Comparison of ENCODE assay signal across 22 cellular contexts in genomic region chr1:5906966-5907365, GRCh38.
"Had no signal": no experiment of that assay in that cellular context is flagged by ENCODE, and none has a peak within 500 bp of the region (broad histone marks: within the 10 kb centered on the region; RNA-seq: fewer than 3 reads in every experiment).

No MANE protein-coding gene starts in this region.

- H3K4me3 Mint-ChIP-seq: activated CD4-positive, alpha-beta T cell treated with anti-CD3 and anti-CD28 coated beads for 36 hours; activated T-cell treated with anti-CD3 and anti-CD28 coated beads, Interleukin-2, amount 50 U/mL, for 4 hours; activated T-helper 17 cell treated with anti-CD3 and anti-CD28 coated beads, Interleukin-2, amount 50 U/mL, for 72 hours; nephron had no signal

- H3K27me3 ChIP-seq: gastroesophageal sphincter, neutrophil, pancreas, sigmoid colon, suprapubic skin, tibial artery had no signal

- H3K9me3 ChIP-seq: gastroesophageal sphincter, neutrophil, pancreas, psoas muscle, sigmoid colon, suprapubic skin, tibial artery had no signal

- H3K4me1 ChIP-seq: gastroesophageal sphincter, pancreas, psoas muscle, sigmoid colon, suprapubic skin, tibial artery had no signal

- DNase-seq: activated CD4-positive, alpha-beta T cell treated with anti-CD3 and anti-CD28 coated beads for 36 hours; activated CD4-positive, CD25-positive, alpha-beta regulatory T cell; activated naive CD4-positive, alpha-beta T cell; activated T-cell treated with anti-CD3 and anti-CD28 coated beads, Interleukin-2, amount 50 U/mL, for 4 hours; effector memory CD4-positive, alpha-beta T cell; erythroblast; hippocampal formation; pancreas; psoas muscle; sigmoid colon; small intestine; stimulated activated CD4-positive, alpha-beta T cell treated with anti-CD3 and anti-CD28 coated beads, Interleukin-15, amount 100 ng/mL, for 24 hours; stimulated activated CD4-positive, alpha-beta T cell treated with anti-CD3 and anti-CD28 coated beads, Interleukin-2, amount 100 ng/mL, for 24 hours; stimulated activated naive CD4-positive, alpha-beta T cell had no signal

- H3K9me3 Mint-ChIP-seq: activated naive CD4-positive, alpha-beta T cell treated with anti-CD3 and anti-CD28 coated beads, Interleukin-2, amount 50 U/mL, for 72 hours; activated T-cell treated with anti-CD3 and anti-CD28 coated beads, Interleukin-2, amount 50 U/mL, for 4 hours; activated T-helper 17 cell treated with anti-CD3 and anti-CD28 coated beads, Interleukin-2, amount 50 U/mL, for 72 hours; nephron had no signal

- H3K36me3 Mint-ChIP-seq: activated naive CD4-positive, alpha-beta T cell treated with anti-CD3 and anti-CD28 coated beads, Interleukin-2, amount 50 U/mL, for 72 hours had no signal

- H3K27ac Mint-ChIP-seq: activated CD4-positive, alpha-beta T cell treated with anti-CD3 and anti-CD28 coated beads for 36 hours; activated naive CD4-positive, alpha-beta T cell treated with anti-CD3 and anti-CD28 coated beads, Interleukin-2, amount 50 U/mL, for 72 hours; activated T-helper 17 cell treated with anti-CD3 and anti-CD28 coated beads, Interleukin-2, amount 50 U/mL, for 72 hours; nephron had no signal

- H3K4me3 ChIP-seq: gastroesophageal sphincter, lung, pancreas, psoas muscle, sigmoid colon, suprapubic skin, tibial artery had no signal

- H3K27me3 Mint-ChIP-seq: activated CD4-positive, alpha-beta T cell treated with anti-CD3 and anti-CD28 coated beads for 36 hours; activated T-helper 17 cell treated with anti-CD3 and anti-CD28 coated beads, Interleukin-2, amount 50 U/mL, for 72 hours had no signal

- H3K4me1 Mint-ChIP-seq: activated CD4-positive, alpha-beta T cell treated with anti-CD3 and anti-CD28 coated beads for 36 hours; activated T-helper 17 cell treated with anti-CD3 and anti-CD28 coated beads, Interleukin-2, amount 50 U/mL, for 72 hours; nephron had no signal

- ATAC-seq: activated CD4-positive, alpha-beta T cell treated with anti-CD3 and anti-CD28 coated beads for 36 hours; activated naive CD4-positive, alpha-beta T cell treated with anti-CD3 and anti-CD28 coated beads, Interleukin-2, amount 50 U/mL, for 72 hours; activated T-cell treated with anti-CD3 and anti-CD28 coated beads, Interleukin-2, amount 50 U/mL, for 4 hours; activated T-helper 17 cell treated with anti-CD3 and anti-CD28 coated beads, Interleukin-2, amount 50 U/mL, for 72 hours; gastroesophageal sphincter; pancreas; psoas muscle had no signal

- H3K27ac ChIP-seq: gastroesophageal sphincter, neutrophil, pancreas, psoas muscle, sigmoid colon, suprapubic skin, tibial artery had no signal
